ENCODE assay signal across 12 cellular contexts in the genomic region with DNA sequence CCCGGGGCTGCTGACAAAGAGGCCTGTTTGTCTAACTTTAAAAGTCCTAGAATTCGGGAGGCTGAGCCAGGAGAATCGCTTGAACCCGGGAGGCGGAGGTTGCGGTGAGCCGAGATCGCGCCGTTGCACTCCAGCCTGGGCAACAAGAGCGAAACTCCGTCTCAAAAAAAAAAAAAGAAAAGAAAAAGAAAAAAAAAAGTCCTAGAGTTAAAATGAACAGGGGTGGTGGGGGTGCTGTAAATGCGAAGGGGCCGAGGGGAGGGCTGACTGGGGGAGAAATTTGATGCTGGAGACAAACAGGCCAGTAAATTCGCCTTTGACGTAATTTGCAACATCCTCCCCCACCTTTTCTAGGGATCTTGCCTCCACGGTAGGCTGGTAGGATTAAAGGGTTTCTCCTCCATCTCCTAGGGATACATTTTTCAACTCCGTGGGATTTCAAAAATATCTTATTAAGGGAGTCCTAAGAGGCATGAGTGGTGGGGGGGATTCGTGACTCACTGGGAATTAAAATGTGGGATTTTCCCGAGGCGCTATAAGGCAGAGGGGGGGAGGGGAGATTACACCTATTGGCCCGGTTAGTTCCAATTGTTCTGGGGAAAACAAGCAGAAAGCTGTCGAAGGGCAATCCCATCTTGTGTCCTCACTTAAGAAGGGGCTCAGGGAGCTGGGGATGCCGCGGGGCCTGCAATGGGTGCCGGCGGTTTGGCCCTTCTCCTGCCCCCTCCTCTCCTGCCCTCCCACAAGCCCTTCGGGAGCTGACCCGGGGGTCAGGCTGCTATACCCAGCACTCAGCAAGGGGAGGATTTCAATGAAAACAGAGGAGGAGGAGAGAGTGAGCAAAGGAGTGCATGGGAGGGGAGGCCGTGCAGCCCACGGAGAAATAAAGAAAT. TPM values are rescaled to one million over a fixed set of nuclear protein-coding genes. Genes with fewer than 3 reads are reported as not detected.
DNase-seq lines count a peak whose midpoint lies in the region; ATAC-seq and TF ChIP-seq lines count a peak whose summit lies in the region.
"Had no signal": no experiment of that assay in that cellular context is flagged by ENCODE, and none has a peak within 500 bp of the region (broad histone marks: within the 10 kb centered on the region; RNA-seq: fewer than 3 reads in every experiment).

No MANE protein-coding gene starts in this region.

- DNase-seq in A673 (ENCODE audit: low spot score) (no peak), WTC11 (ENCODE audit: low spot score) (no peak), naive B cell (no peak), SKM-1 treated with dmso at 0.1 percent for 144 hours (lab: John Stamatoyannopoulos, UW; ENCODE audit: unreplicated experiment) (no peak)
- no peak for DNase-seq in activated naive CD8-positive, alpha-beta T cell treated with anti-CD3 and anti-CD28 coated beads, Interleukin-2, amount 50 U/mL, for 24 hours
- DNase-seq: activated T-cell treated with anti-CD3 and anti-CD28 coated beads, Interleukin-2, amount 50 U/mL, for 72 hours; HCEC 1CT; NCI-H146 had no signal

- H3K4me3 ChIP-seq in A673 (ENCODE audit: low read depth, low read length, poor library complexity, severe bottlenecking), result no peak overlapping the region
- H3K4me3 ChIP-seq in HUES6 (ENCODE audit: low read depth, low read length), result peak overlapping the region; percentile 66

- H3K27ac ChIP-seq in A673 (ENCODE audit: low read depth, low read length, poor library complexity, severe bottlenecking) (peak overlapping the region; percentile 74), HUES6 (ENCODE audit: low read depth, low read length) (peak overlapping the region; percentile 52; the same call in 1 of the 2 replicates)

- intact Hi-C loops in A673 (cut with micrococcal nuclease; ENCODE audit: unreplicated experiment), result loop anchor here (10.0 kb wide), 1 partner anchor 164 kb away; no protein-coding TSS in a partner anchor

- H3K27me3 ChIP-seq in A673 (replicated peaks; ENCODE audit: insufficient read depth, low read depth, low read length, poor library complexity), result no peaks in the 10 kb centered on the region
- H3K27me3 ChIP-seq in HUES6 (ENCODE audit: control insufficient read depth, insufficient read depth, low read length), result peaks cover 62% of the 10 kb centered on the region

- H3K4me1 ChIP-seq in A673 (ENCODE audit: insufficient read depth, low read length, poor library complexity, severe bottlenecking) (peaks cover 41% of the 10 kb centered on the region), HUES6 (ENCODE audit: control insufficient read depth, insufficient read depth, low read length) (peaks cover 52% of the 10 kb centered on the region)

- H3K36me3 ChIP-seq in A673 (ENCODE audit: insufficient read depth, low read length, poor library complexity, severe bottlenecking) (no peaks in the 10 kb centered on the region), HUES6 (ENCODE audit: control insufficient read depth, insufficient read depth, low read length) (no peaks in the 10 kb centered on the region)

- H3K36me3 Mint-ChIP-seq in WTC11 (no peaks in the 10 kb centered on the region), naive B cell (no peaks in the 10 kb centered on the region)
- no peaks in the 10 kb centered on the region for H3K36me3 Mint-ChIP-seq in activated naive CD8-positive, alpha-beta T cell treated with anti-CD3 and anti-CD28 coated beads, Interleukin-2, amount 50 U/mL, for 24 hours (ENCODE audit: low read depth)

- CTCF ChIA-PET in A673 (lab: Charles Lee), result no interaction called here
- CTCF ChIA-PET in WTC11 (lab: Charles Lee), result no interaction called here

- no peak for ATAC-seq in WTC11
- no peak for ATAC-seq in naive B cell (ENCODE audit: low read depth in 2 of 2)
- no peak for ATAC-seq in activated naive CD8-positive, alpha-beta T cell treated with anti-CD3 and anti-CD28 coated beads, Interleukin-2, amount 50 U/mL, for 24 hours
- no peak for ATAC-seq in HG03039 (IDR thresholded peaks at IDR 0.05; ENCODE audit: unreplicated experiment)
- ATAC-seq in GM18519 (IDR thresholded peaks at IDR 0.05; ENCODE audit: low FRiP score, unreplicated experiment), result no peak
- ATAC-seq: activated T-cell treated with anti-CD3 and anti-CD28 coated beads, Interleukin-2, amount 50 U/mL, for 72 hours; left lobe of liver had no signal

- H3K9ac ChIP-seq in HUES6 (ENCODE audit: low read length), result peak overlapping the region; percentile 57

- H3K9me3 Mint-ChIP-seq in WTC11 (no peaks in the 10 kb centered on the region), naive B cell (peaks cover 0 to 2% (median 0%) of the 10 kb centered on the region in 7 donors)
- no peaks in the 10 kb centered on the region for H3K9me3 Mint-ChIP-seq in activated naive CD8-positive, alpha-beta T cell treated with anti-CD3 and anti-CD28 coated beads, Interleukin-2, amount 50 U/mL, for 24 hours
- H3K9me3 Mint-ChIP-seq: activated T-cell treated with anti-CD3 and anti-CD28 coated beads, Interleukin-2, amount 50 U/mL, for 72 hours had no signal

- H3K27ac Mint-ChIP-seq in WTC11 (peak overlapping the region; percentile 84; the same call in 1 of the 2 replicates), naive B cell (peak overlapping the region in 5 of 6 donors; percentile 36 to 97 (median 88))
- no peak overlapping the region for H3K27ac Mint-ChIP-seq in activated naive CD8-positive, alpha-beta T cell treated with anti-CD3 and anti-CD28 coated beads, Interleukin-2, amount 50 U/mL, for 24 hours

- no peaks in the 10 kb centered on the region for H3K9me3 ChIP-seq in A673 (ENCODE audit: low read depth, low read length, poor library complexity, severe bottlenecking)
- H3K9me3 ChIP-seq in HUES6 (ENCODE audit: control insufficient read depth, insufficient read depth, low read depth, low read length), result no peaks in the 10 kb centered on the region

- H3K4me1 Mint-ChIP-seq in WTC11 (peaks cover 24% of the 10 kb centered on the region), naive B cell (peaks cover 4 to 24% (median 10%) of the 10 kb centered on the region in 3 donors)
- peaks cover 17% of the 10 kb centered on the region for H3K4me1 Mint-ChIP-seq in activated naive CD8-positive, alpha-beta T cell treated with anti-CD3 and anti-CD28 coated beads, Interleukin-2, amount 50 U/mL, for 24 hours

- H3K27me3 Mint-ChIP-seq in WTC11 (ENCODE audit: low read depth) (peaks cover 45% of the 10 kb centered on the region), naive B cell (no peaks in the 10 kb centered on the region)
- H3K27me3 Mint-ChIP-seq in activated naive CD8-positive, alpha-beta T cell treated with anti-CD3 and anti-CD28 coated beads, Interleukin-2, amount 50 U/mL, for 24 hours, result no peaks in the 10 kb centered on the region

- POLR2A ChIA-PET in A673 (lab: Charles Lee; ENCODE audit: low non-redundant PET), result no interaction called here
- POLR2A ChIA-PET in WTC11 (lab: Charles Lee), result interaction anchor here (0.6 to 1.6 kb wide), 6 partner anchors 8 to 1494 kb away, joined by 3 to 4 read pairs (median 4); no protein-coding TSS in a partner anchor

- TF ChIP-seq CTCF in A673 (conservative IDR thresholded peaks at IDR 0.05; ENCODE audit: low read depth, low read length) (no peak), WTC11 (IDR thresholded peaks at IDR 0.05) (no peak)

- H3K4me3 Mint-ChIP-seq in WTC11, result peak overlapping the region; percentile 71
- peak overlapping the region in 5 of 8 donors; percentile 37 to 91 (median 42) for H3K4me3 Mint-ChIP-seq in naive B cell
- H3K4me3 Mint-ChIP-seq in activated naive CD8-positive, alpha-beta T cell treated with anti-CD3 and anti-CD28 coated beads, Interleukin-2, amount 50 U/mL, for 24 hours, result no peak overlapping the region

- BruUV-seq in A673 (replicated peaks; lab: Mats Ljungman, UMichigan), result no TSS peak

TF ChIP-seq in WTC11, 78 proteins besides CTCF, POLR2A, EP300 and RAD21:
- TF ChIP-seq, protein P1, sequence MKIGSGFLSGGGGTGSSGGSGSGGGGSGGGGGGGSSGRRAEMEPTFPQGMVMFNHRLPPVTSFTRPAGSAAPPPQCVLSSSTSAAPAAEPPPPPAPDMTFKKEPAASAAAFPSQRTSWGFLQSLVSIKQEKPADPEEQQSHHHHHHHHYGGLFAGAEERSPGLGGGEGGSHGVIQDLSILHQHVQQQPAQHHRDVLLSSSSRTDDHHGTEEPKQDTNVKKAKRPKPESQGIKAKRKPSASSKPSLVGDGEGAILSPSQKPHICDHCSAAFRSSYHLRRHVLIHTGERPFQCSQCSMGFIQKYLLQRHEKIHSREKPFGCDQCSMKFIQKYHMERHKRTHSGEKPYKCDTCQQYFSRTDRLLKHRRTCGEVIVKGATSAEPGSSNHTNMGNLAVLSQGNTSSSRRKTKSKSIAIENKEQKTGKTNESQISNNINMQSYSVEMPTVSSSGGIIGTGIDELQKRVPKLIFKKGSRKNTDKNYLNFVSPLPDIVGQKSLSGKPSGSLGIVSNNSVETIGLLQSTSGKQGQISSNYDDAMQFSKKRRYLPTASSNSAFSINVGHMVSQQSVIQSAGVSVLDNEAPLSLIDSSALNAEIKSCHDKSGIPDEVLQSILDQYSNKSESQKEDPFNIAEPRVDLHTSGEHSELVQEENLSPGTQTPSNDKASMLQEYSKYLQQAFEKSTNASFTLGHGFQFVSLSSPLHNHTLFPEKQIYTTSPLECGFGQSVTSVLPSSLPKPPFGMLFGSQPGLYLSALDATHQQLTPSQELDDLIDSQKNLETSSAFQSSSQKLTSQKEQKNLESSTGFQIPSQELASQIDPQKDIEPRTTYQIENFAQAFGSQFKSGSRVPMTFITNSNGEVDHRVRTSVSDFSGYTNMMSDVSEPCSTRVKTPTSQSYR (CRISPR knock-in tag; IDR thresholded peaks at IDR 0.05), result no peak
- TF ChIP-seq, protein P2, sequence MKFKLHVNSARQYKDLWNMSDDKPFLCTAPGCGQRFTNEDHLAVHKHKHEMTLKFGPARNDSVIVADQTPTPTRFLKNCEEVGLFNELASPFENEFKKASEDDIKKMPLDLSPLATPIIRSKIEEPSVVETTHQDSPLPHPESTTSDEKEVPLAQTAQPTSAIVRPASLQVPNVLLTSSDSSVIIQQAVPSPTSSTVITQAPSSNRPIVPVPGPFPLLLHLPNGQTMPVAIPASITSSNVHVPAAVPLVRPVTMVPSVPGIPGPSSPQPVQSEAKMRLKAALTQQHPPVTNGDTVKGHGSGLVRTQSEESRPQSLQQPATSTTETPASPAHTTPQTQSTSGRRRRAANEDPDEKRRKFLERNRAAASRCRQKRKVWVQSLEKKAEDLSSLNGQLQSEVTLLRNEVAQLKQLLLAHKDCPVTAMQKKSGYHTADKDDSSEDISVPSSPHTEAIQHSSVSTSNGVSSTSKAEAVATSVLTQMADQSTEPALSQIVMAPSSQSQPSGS (CRISPR knock-in tag; IDR thresholded peaks at IDR 0.05; ENCODE audit: borderline replicate concordance, low read depth), result no peak

RNA-seq across cellular contexts. Expression of a gene that starts 3.0 kb away (rescaled TPM):
- 58.8 and 59.0 TPM in 2 replicates for total RNA-seq in A673 (2021)
- 41.1 to 44.5 TPM (median 43.1 TPM) in 3 replicates for total RNA-seq in WTC11 (2021)
- polyA plus RNA-seq in naive B cell (ENCODE audit: low read depth in 6 of 6), result 10 to 100 TPM in 2 of 6 donors, 1 to 10 TPM in 4; 3.4 to 15.5 (median 7.8) TPM
